Comparison of ENCODE assay signal across 25 cellular contexts in genomic region chr5:158586054-158586453, GRCh38.
"Had no signal": no experiment of that assay in that cellular context is flagged by ENCODE, and none has a peak within 500 bp of the region (broad histone marks: within the 10 kb centered on the region; RNA-seq: fewer than 3 reads in every experiment).

No MANE protein-coding gene starts in this region.

- H3K27me3 ChIP-seq: colonic mucosa, esophagus squamous epithelium, gastrocnemius medialis, heart right ventricle, left lung had no signal

- DNase-seq: colonic mucosa; cortex of kidney; effector CD8-positive, alpha-beta T cell; effector memory CD8-positive, alpha-beta T cell; endodermal cell; erythroblast; esophagus squamous epithelium; foreskin fibroblast; foreskin melanocyte; gastrocnemius medialis; glutamatergic neuron; head of caudate nucleus; heart right ventricle; hippocampal formation; left cardiac atrium; left lung; left ventricle myocardium superior; lower lobe of right lung; mammary epithelial cell; mesendoderm; midbrain had no signal

- H3K27ac Mint-ChIP-seq: dendritic cell treated with granulocyte-macrophage colony-stimulating factor and Interleukin-4, amounts not matched to agents 40 ng/mL and 50 ng/mL, for 4 days; effector memory CD8-positive, alpha-beta T cell; endodermal cell; memory B cell had no signal

- H3K4me3 ChIP-seq: colonic mucosa, esophagus squamous epithelium, gastrocnemius medialis, heart right ventricle, left lung, lower lobe of right lung had no signal

- H3K9me3 ChIP-seq: colonic mucosa, esophagus squamous epithelium, gastrocnemius medialis, lower lobe of right lung had no signal

- H3K4me1 ChIP-seq: colonic mucosa, esophagus squamous epithelium, gastrocnemius medialis had no signal

- H3K36me3 ChIP-seq: colonic mucosa, esophagus squamous epithelium, gastrocnemius medialis, heart right ventricle, left lung, lower lobe of right lung had no signal

- H3K27ac ChIP-seq: colonic mucosa, epithelial cell of prostate, esophagus squamous epithelium, gastrocnemius medialis, heart right ventricle, left lung, lower lobe of right lung had no signal

- H3K4me3 Mint-ChIP-seq: dendritic cell treated with granulocyte-macrophage colony-stimulating factor and Interleukin-4, amounts not matched to agents 40 ng/mL and 50 ng/mL, for 4 days; effector memory CD8-positive, alpha-beta T cell; endodermal cell; memory B cell had no signal

- ATAC-seq: effector memory CD8-positive, alpha-beta T cell; esophagus mucosa; gastrocnemius medialis; heart right ventricle; left cardiac atrium; left lung; left ventricle myocardium superior; lower lobe of right lung had no signal
